9 cellular contexts compared by ENCODE assay signal in the genomic region with DNA sequence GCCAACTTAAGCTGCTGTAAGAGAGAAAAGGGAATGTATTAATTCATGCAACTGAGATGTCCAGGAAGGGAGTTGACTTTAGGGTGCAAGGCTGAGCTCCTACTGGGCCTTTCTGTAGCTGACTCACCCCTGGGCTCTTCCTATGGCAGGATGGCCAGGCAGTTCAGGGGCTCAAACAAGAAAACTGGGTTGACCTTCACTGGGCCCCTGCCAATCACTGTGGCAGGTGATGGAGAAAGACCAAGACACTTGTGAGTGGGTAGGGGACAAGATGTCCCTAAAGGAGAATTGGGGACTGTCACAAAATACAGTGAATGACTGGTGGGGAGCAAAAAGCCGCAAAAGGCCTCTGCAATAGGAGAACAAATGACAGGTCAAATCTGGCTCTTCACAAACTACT. TPM values are rescaled to one million over a fixed set of nuclear protein-coding genes. Genes with fewer than 3 reads are reported as not detected.
DNase-seq lines count a peak whose midpoint lies in the region; ATAC-seq and TF ChIP-seq lines count a peak whose summit lies in the region.
"Had no signal": no experiment of that assay in that cellular context is flagged by ENCODE, and none has a peak within 500 bp of the region (broad histone marks: within the 10 kb centered on the region; RNA-seq: fewer than 3 reads in every experiment).

No MANE protein-coding gene starts in this region.

- H3K27ac Mint-ChIP-seq in CD14-positive monocyte (peak overlapping the region; percentile 89 to 97 (median 95)), Calu3 (ENCODE audit: unreplicated experiment) (no peak overlapping the region)
- peak overlapping the region; percentile 82 for H3K27ac Mint-ChIP-seq in activated CD8-positive, alpha-beta T cell treated with anti-CD3 and anti-CD28 coated beads for 36 hours
- peak overlapping the region in 8 of 10 donors; percentile 38 to 86 (median 68) for H3K27ac Mint-ChIP-seq in naive thymus-derived CD8-positive, alpha-beta T cell

- H3K4me1 Mint-ChIP-seq in CD14-positive monocyte (peaks cover 51% of the 10 kb centered on the region), Calu3 (ENCODE audit: low read depth, unreplicated experiment) (no peaks in the 10 kb centered on the region)
- H3K4me1 Mint-ChIP-seq in activated CD8-positive, alpha-beta T cell treated with anti-CD3 and anti-CD28 coated beads for 36 hours (ENCODE audit: low read depth) = peaks cover 19% of the 10 kb centered on the region
- H3K4me1 Mint-ChIP-seq in naive thymus-derived CD8-positive, alpha-beta T cell = peaks cover 6 to 31% (median 23%) of the 10 kb centered on the region in 4 donors

- no TSS peak for BruUV-seq in Calu3 (replicated peaks; lab: Mats Ljungman, UMichigan)

- peak; percentile 8 for ATAC-seq in HG02943 (IDR thresholded peaks at IDR 0.05; ENCODE audit: low read depth, unreplicated experiment)
- ATAC-seq in activated CD8-positive, alpha-beta T cell treated with anti-CD3 and anti-CD28 coated beads for 36 hours = no peak
- ATAC-seq in naive thymus-derived CD8-positive, alpha-beta T cell = no peak
- ATAC-seq in HG03442 (IDR thresholded peaks at IDR 0.05; ENCODE audit: unreplicated experiment) = no peak

- CTCF ChIA-PET in activated CD8-positive, alpha-beta T cell treated with anti-CD3 and anti-CD28 coated beads for 36 hours (lab: Charles Lee) = no interaction called here
- CTCF ChIA-PET in Calu3 (lab: Charles Lee) = no interaction called here

- peak; percentile 52 for DNase-seq in CD14-positive monocyte (ENCODE audit: low spot score)
- DNase-seq in activated CD8-positive, alpha-beta T cell treated with anti-CD3 and anti-CD28 coated beads for 36 hours = peak; percentile 5
- no peak for DNase-seq in naive thymus-derived CD8-positive, alpha-beta T cell
- no peak for DNase-seq in Calu3
- DNase-seq in SHP77 treated with DMSO at 0.1 percent for 48 hours (lab: John Stamatoyannopoulos, UW) = no peak
- DNase-seq in NCI-H2196 treated with DMSO at 0.1 percent for 48 hours (lab: John Stamatoyannopoulos, UW; ENCODE audit: unreplicated experiment) = no peak
- DNase-seq: NCI-H2171 had no signal

- intact Hi-C loops in CD14-positive monocyte (cut with micrococcal nuclease) (loop anchor here in 1 of 2 donors (5.0 kb wide), 1 partner anchor 48 kb away; no protein-coding TSS in a partner anchor), Calu3 (cut with micrococcal nuclease; ENCODE audit: unreplicated experiment) (no loop called here)
- intact Hi-C loops in activated CD8-positive, alpha-beta T cell treated with anti-CD3 and anti-CD28 coated beads for 36 hours (cut with micrococcal nuclease) = no loop called here

- H3K27me3 Mint-ChIP-seq in CD14-positive monocyte (ENCODE audit: low read depth in 3 of 3) (no peaks in the 10 kb centered on the region), Calu3 (ENCODE audit: unreplicated experiment) (no peaks in the 10 kb centered on the region)
- no peaks in the 10 kb centered on the region for H3K27me3 Mint-ChIP-seq in activated CD8-positive, alpha-beta T cell treated with anti-CD3 and anti-CD28 coated beads for 36 hours
- H3K27me3 Mint-ChIP-seq in naive thymus-derived CD8-positive, alpha-beta T cell = no peaks in the 10 kb centered on the region

- POLR2A ChIA-PET in activated CD8-positive, alpha-beta T cell treated with anti-CD3 and anti-CD28 coated beads for 36 hours (lab: Charles Lee) = no interaction called here
- POLR2A ChIA-PET in naive thymus-derived CD8-positive, alpha-beta T cell (lab: Charles Lee) = no interaction called here

- TF ChIP-seq CTCF in CD14-positive monocyte (IDR thresholded peaks at IDR 0.05) = no peak
- no peak for TF ChIP-seq CTCF in activated CD8-positive, alpha-beta T cell treated with anti-CD3 and anti-CD28 coated beads for 36 hours (IDR thresholded peaks at IDR 0.05)
- TF ChIP-seq CTCF in Calu3 (IDR thresholded peaks at IDR 0.05; ENCODE audit: unreplicated experiment) = no peak

- H3K36me3 Mint-ChIP-seq in CD14-positive monocyte (peaks cover 0 to 2% of the 10 kb centered on the region in 2 donors), Calu3 (ENCODE audit: insufficient read depth, unreplicated experiment) (no peaks in the 10 kb centered on the region)
- no peaks in the 10 kb centered on the region for H3K36me3 Mint-ChIP-seq in activated CD8-positive, alpha-beta T cell treated with anti-CD3 and anti-CD28 coated beads for 36 hours (ENCODE audit: low read depth)
- no peaks in the 10 kb centered on the region for H3K36me3 Mint-ChIP-seq in naive thymus-derived CD8-positive, alpha-beta T cell

- H3K9me3 Mint-ChIP-seq in CD14-positive monocyte (no peaks in the 10 kb centered on the region), Calu3 (ENCODE audit: low read depth, unreplicated experiment) (no peaks in the 10 kb centered on the region)
- no peaks in the 10 kb centered on the region for H3K9me3 Mint-ChIP-seq in activated CD8-positive, alpha-beta T cell treated with anti-CD3 and anti-CD28 coated beads for 36 hours
- no peaks in the 10 kb centered on the region for H3K9me3 Mint-ChIP-seq in naive thymus-derived CD8-positive, alpha-beta T cell

- peak overlapping the region in 1 of 2 donors; percentile 47 for H3K4me3 Mint-ChIP-seq in CD14-positive monocyte
- no peak overlapping the region for H3K4me3 Mint-ChIP-seq in activated CD8-positive, alpha-beta T cell treated with anti-CD3 and anti-CD28 coated beads for 36 hours
- H3K4me3 Mint-ChIP-seq in naive thymus-derived CD8-positive, alpha-beta T cell = peak overlapping the region in 4 of 10 donors; percentile 2 to 43 (median 25)
- H3K4me3 Mint-ChIP-seq in Calu3 (ENCODE audit: low read depth, unreplicated experiment) = no peak overlapping the region

RNA-seq across cellular contexts. Expression of gene RALGAPA2, which starts 21.5 kb away (rescaled TPM):
- 1 to 10 TPM; 6.2 to 8.9 TPM for polyA plus RNA-seq in CD14-positive monocyte
- total RNA-seq in activated CD8-positive, alpha-beta T cell treated with anti-CD3 and anti-CD28 coated beads for 36 hours = 10 to 100 TPM; 14.3 to 17.2 TPM
- total RNA-seq in naive thymus-derived CD8-positive, alpha-beta T cell = 10 to 100 TPM; 28.2 to 32.0 TPM
- polyA plus RNA-seq in naive thymus-derived CD8-positive, alpha-beta T cell = 1 to 10 TPM; 4.5 to 6.8 (median 5.8) TPM
- total RNA-seq in Calu3 (2022) = 26.3 and 28.5 TPM in 2 replicates

Comparison
In these comparisons a context has a peak if more than half of its experiments do, and no peak if none do; other contexts are left out.
1. DNase-seq: peak in CD14-positive monocyte (single experiment) and activated CD8-positive, alpha-beta T cell treated with anti-CD3 and anti-CD28 coated beads for 36 hours (single experiment); none in naive thymus-derived CD8-positive, alpha-beta T cell (0 of 10), Calu3 (single experiment), SHP77 treated with DMSO at 0.1 percent for 48 hours (single experiment) and NCI-H2196 treated with DMSO at 0.1 percent for 48 hours (single experiment).